Comparison of ENCODE assay signal across 11 cellular contexts in genomic region chr6:88629838-88630462, GRCh38.
A peak's percentile ranks its signal among the peaks of the same experiment; 100 is the strongest.
DNase-seq lines count a peak whose midpoint lies in the region; ATAC-seq and TF ChIP-seq lines count a peak whose summit lies in the region.
"Had no signal": no experiment of that assay in that cellular context is flagged by ENCODE, and none has a peak within 500 bp of the region (broad histone marks: within the 10 kb centered on the region; RNA-seq: fewer than 3 reads in every experiment).

No MANE protein-coding gene starts in this region.

- intact Hi-C loops in vagina (cut with DNase I) = no loop called here

- DNase-seq in NCI-H69 (lab: John Stamatoyannopoulos, UW) = peak; percentile 95
- DNase-seq in endothelial cell (ENCODE audit: low spot score) = peak; percentile 15
- DNase-seq in DMS153 treated with DMSO at 0.1 percent for 48 hours (lab: John Stamatoyannopoulos, UW; ENCODE audit: unreplicated experiment) = no peak
- DNase-seq in vagina (ENCODE audit: extremely low spot score in 2 of 2) = no peak
- DNase-seq: central memory CD4-positive, alpha-beta T cell; DMS79; stimulated activated CD4-positive, alpha-beta T cell treated with anti-CD3 and anti-CD28 coated beads, Interleukin-2, amount 100 ng/mL, for 24 hours had no signal

- no peaks in the 10 kb centered on the region for H3K36me3 ChIP-seq in BLaER1 treated with 17β-estradiol and CSF1 and Interleukin-3, amounts not matched to agents 10 nM and 100 nM
- no peaks in the 10 kb centered on the region for H3K36me3 ChIP-seq in vagina

- H3K4me3 ChIP-seq in BLaER1 treated with 17β-estradiol and CSF1 and Interleukin-3, amounts not matched to agents 10 nM and 100 nM = no peak overlapping the region
- no peak overlapping the region for H3K4me3 ChIP-seq in vagina

- H3K4me1 Mint-ChIP-seq in endothelial cell (ENCODE audit: unreplicated experiment) = peaks cover 7% of the 10 kb centered on the region

- TF ChIP-seq POLR2A in vagina (IDR thresholded peaks at IDR 0.05) = no peak

- no peak for TF ChIP-seq CTCF in endothelial cell (IDR thresholded peaks at IDR 0.05; ENCODE audit: unreplicated experiment)
- no peak for TF ChIP-seq CTCF in vagina (IDR thresholded peaks at IDR 0.05)

- H3K4me3 Mint-ChIP-seq in endothelial cell (ENCODE audit: unreplicated experiment) = no peak overlapping the region

- no peaks in the 10 kb centered on the region for H3K9me3 ChIP-seq in BLaER1 treated with 17β-estradiol and CSF1 and Interleukin-3, amounts not matched to agents 10 nM and 100 nM (replicated peaks in 1 of 11)
- H3K9me3 ChIP-seq in vagina = no peaks in the 10 kb centered on the region

- H3K27me3 ChIP-seq in BLaER1 treated with 17β-estradiol and CSF1 and Interleukin-3, amounts not matched to agents 10 nM and 100 nM = no peaks in the 10 kb centered on the region
- no peaks in the 10 kb centered on the region for H3K27me3 ChIP-seq in vagina

- no peaks in the 10 kb centered on the region for H3K9me3 Mint-ChIP-seq in endothelial cell (ENCODE audit: unreplicated experiment)

- peaks cover 0 to 22% (median 3%) of the 10 kb centered on the region in 10 experiments; a peak in 9 of 20 replicates for H3K4me1 ChIP-seq in BLaER1 treated with 17β-estradiol and CSF1 and Interleukin-3, amounts not matched to agents 10 nM and 100 nM
- no peaks in the 10 kb centered on the region for H3K4me1 ChIP-seq in vagina

- no peaks in the 10 kb centered on the region for H4K20me1 ChIP-seq in BLaER1 treated with 17β-estradiol and CSF1 and Interleukin-3, amounts not matched to agents 10 nM and 100 nM

- H3K27me3 Mint-ChIP-seq in endothelial cell (ENCODE audit: unreplicated experiment) = no peaks in the 10 kb centered on the region

- no peak overlapping the region for H3K27ac ChIP-seq in BLaER1 treated with 17β-estradiol and CSF1 and Interleukin-3, amounts not matched to agents 10 nM and 100 nM
- H3K27ac ChIP-seq in vagina = no peak overlapping the region

- no peak overlapping the region for H3K9ac ChIP-seq in BLaER1 treated with 17β-estradiol and CSF1 and Interleukin-3, amounts not matched to agents 10 nM and 100 nM

- no peaks in the 10 kb centered on the region for H3K36me3 Mint-ChIP-seq in endothelial cell (ENCODE audit: low read depth, unreplicated experiment)

- ATAC-seq in GM19023 (IDR thresholded peaks at IDR 0.05; ENCODE audit: unreplicated experiment) (peak; percentile 60), HG03378 (IDR thresholded peaks at IDR 0.05; ENCODE audit: unreplicated experiment) (no peak), GM19351 (IDR thresholded peaks at IDR 0.05; ENCODE audit: unreplicated experiment) (no peak)

- peak overlapping the region in 6 of 11 experiments; percentile 10 to 43 (median 40); a peak in 8 of 22 replicates for H3K4me2 ChIP-seq in BLaER1 treated with 17β-estradiol and CSF1 and Interleukin-3, amounts not matched to agents 10 nM and 100 nM

- H3K27ac Mint-ChIP-seq in endothelial cell (ENCODE audit: unreplicated experiment) = no peak overlapping the region

Comparison
In these comparisons a context has a peak if more than half of its experiments do, and no peak if none do; other contexts are left out.
1. DNase-seq: peak in NCI-H69 (single experiment) and endothelial cell (single experiment); none in DMS153 treated with DMSO at 0.1 percent for 48 hours (single experiment) and vagina (0 of 2).